ENCODE assay signal across 17 cellular contexts in the genomic region with DNA sequence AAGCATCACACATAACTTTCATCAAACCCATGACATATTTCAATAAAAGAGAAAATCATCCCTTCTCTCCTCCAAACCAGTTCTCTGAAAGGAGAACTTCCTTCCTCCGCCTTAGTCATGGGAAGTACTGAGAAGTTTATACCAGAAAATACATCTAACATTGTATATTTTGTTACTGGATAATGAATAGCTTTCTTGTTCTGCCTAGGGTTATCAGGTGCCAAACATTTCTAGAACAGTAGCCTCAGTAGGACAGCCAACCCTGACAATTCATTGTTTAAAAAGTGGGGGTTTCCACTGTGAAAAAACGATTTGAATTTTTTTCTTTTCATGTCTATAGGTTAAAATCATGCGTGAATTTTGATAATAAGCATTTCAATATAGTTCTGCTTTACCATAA. TPM values are rescaled to one million over a fixed set of nuclear protein-coding genes. Genes with fewer than 3 reads are reported as not detected.
A peak's percentile ranks its signal among the peaks of the same experiment; 100 is the strongest.
DNase-seq lines count a peak whose midpoint lies in the region; ATAC-seq, FAIRE-seq and TF ChIP-seq lines count a peak whose summit lies in the region.
"Had no signal": no experiment of that assay in that cellular context is flagged by ENCODE, and none has a peak within 500 bp of the region (broad histone marks: within the 10 kb centered on the region; RNA-seq: fewer than 3 reads in every experiment).

No MANE protein-coding gene starts in this region.

- SMC1A ChIA-PET in GM12878 (lab: Charles Lee; ENCODE audit: uncharacterized antibody, unreplicated experiment): interaction anchor here (7.8 kb wide), 1 partner anchor 73 kb away, joined by 62 read pairs; no protein-coding TSS in a partner anchor

- no peak for TF ChIP-seq RAD21 in GM12878 (IDR thresholded peaks at IDR 0.05; ENCODE audit: insufficient read depth, low read depth, low read length)

- no peak for TF ChIP-seq CTCF in GM12878 (IDR thresholded peaks at IDR 0.05 in 2 of 3, conservative IDR thresholded peaks at IDR 0.05 in 1 of 3; ENCODE audit: control insufficient read depth in 2 of 3, extremely low read depth in 1 of 3, insufficient read depth in 1 of 3, low read depth in 3 of 3, low read length in 3 of 3)
- TF ChIP-seq CTCF in coronary artery (IDR thresholded peaks at IDR 0.05): no peak

- CTCF ChIA-PET in GM12878 (lab: Yijun Ruan, JAX): interaction anchor here (1.4 to 3.9 kb wide), 3 partner anchors 72 to 196 kb away, joined by 4 to 17 read pairs (median 10); no protein-coding TSS in a partner anchor

- no peak for DNase-seq in GM23248
- no peak for DNase-seq in GM12878 (ENCODE audit: low read depth, low spot score)
- DNase-seq in medulla oblongata (ENCODE audit: extremely low spot score): peak; percentile 42
- no peak for DNase-seq in HPDE6-E6E7 (ENCODE audit: extremely low spot score)
- no peak for DNase-seq in coronary artery (ENCODE audit: low spot score)
- DNase-seq: 8988T; ACHN; CD4-positive, CD25-positive, alpha-beta regulatory T cell; DMS79 treated with DMSO at 0.1 percent for 48 hours; EL; H7 had no signal

- H3K4me1 ChIP-seq in ACC112 (ENCODE audit: control insufficient read depth, insufficient read depth, low read length, unreplicated experiment): peaks cover 34% of the 10 kb centered on the region
- H3K4me1 ChIP-seq in GM23248 (ENCODE audit: insufficient read depth): peaks cover 19% of the 10 kb centered on the region
- no peaks in the 10 kb centered on the region for H3K4me1 ChIP-seq in GM12878 (ENCODE audit: control insufficient read depth, insufficient read depth, low read length)

- H4K20me1 ChIP-seq in GM23248 (ENCODE audit: insufficient read depth) (no peaks in the 10 kb centered on the region), GM12878 (ENCODE audit: control insufficient read depth, insufficient read depth) (no peaks in the 10 kb centered on the region)
- H4K20me1 ChIP-seq: BLaER1 treated with 17β-estradiol and CSF1 and Interleukin-3, amounts not matched to agents 10 nM and 100 nM had no signal

- ATAC-seq in GM12878: peak; percentile 76
- no peak for ATAC-seq in GM21723 (IDR thresholded peaks at IDR 0.05; ENCODE audit: unreplicated experiment)
- ATAC-seq: GM23338 had no signal

- H2AFZ ChIP-seq in ACC112 (ENCODE audit: low read length, unreplicated experiment) (peak overlapping the region; percentile 12), GM23248 (0 out of 2 replicates have a peak overlapping the region, but pooled peaks have one; percentile 7), GM12878 (ENCODE audit: control insufficient read depth, low read depth, low read length) (no peak overlapping the region)
- H2AFZ ChIP-seq: GM23338 had no signal

- H3K36me3 ChIP-seq in ACC112 (ENCODE audit: insufficient read depth, low read length): no peaks in the 10 kb centered on the region
- H3K36me3 ChIP-seq in GM23248 (ENCODE audit: low read depth): no peaks in the 10 kb centered on the region
- H3K36me3 ChIP-seq in GM12878 (ENCODE audit: control insufficient read depth in 2 of 2, insufficient read depth in 2 of 2, low read length in 1 of 2): no peaks in the 10 kb centered on the region
- H3K36me3 ChIP-seq: BLaER1 treated with 17β-estradiol and CSF1 and Interleukin-3, amounts not matched to agents 10 nM and 100 nM had no signal

- H3K27me3 ChIP-seq in ACC112 (ENCODE audit: insufficient read depth, low read length) (no peaks in the 10 kb centered on the region), GM23248 (replicated peaks; ENCODE audit: insufficient read depth) (no peaks in the 10 kb centered on the region), GM12878 (replicated peaks in 1 of 2; ENCODE audit: control insufficient read depth in 2 of 2, insufficient read depth in 2 of 2, low read length in 1 of 2) (no peaks in the 10 kb centered on the region)
- H3K27me3 ChIP-seq: BLaER1 treated with 17β-estradiol and CSF1 and Interleukin-3, amounts not matched to agents 10 nM and 100 nM had no signal

- peaks cover 6% of the 10 kb centered on the region for H3F3A ChIP-seq in GM23248 (ENCODE audit: insufficient read depth)

- no peaks in the 10 kb centered on the region for H3K79me2 ChIP-seq in ACC112 (ENCODE audit: control insufficient read depth, insufficient read depth, low read length, unreplicated experiment)
- H3K79me2 ChIP-seq in GM23248 (ENCODE audit: insufficient read depth): no peaks in the 10 kb centered on the region
- H3K79me2 ChIP-seq in GM12878 (ENCODE audit: control insufficient read depth, insufficient read depth, low read length): no peaks in the 10 kb centered on the region

- peak; percentile 44 for FAIRE-seq in GM12878 (lab: Jason Lieb, UNC)
- FAIRE-seq: G401.6, GM12892 had no signal

- H3K9ac ChIP-seq in GM23248 (no peak overlapping the region), GM12878 (ENCODE audit: control insufficient read depth, insufficient read depth, low read length) (no peak overlapping the region)
- H3K9ac ChIP-seq: BLaER1 treated with 17β-estradiol and CSF1 and Interleukin-3, amounts not matched to agents 10 nM and 100 nM had no signal

- no peaks in the 10 kb centered on the region for H3K9me2 ChIP-seq in GM23248 (ENCODE audit: insufficient read depth)

- H3K9me3 ChIP-seq in GM23248 (ENCODE audit: low read depth) (no peaks in the 10 kb centered on the region), GM12878 (replicated peaks; ENCODE audit: control insufficient read depth, insufficient read depth, low read length) (no peaks in the 10 kb centered on the region; the same call in 2 of the 3 replicates)

- in situ Hi-C loops in GM23248 (cut with MboI): no loop called here
- in situ Hi-C loops in GM12878 (cut with MboI): no loop called here

- no peak for TF ChIP-seq POLR2A in GM12878 (IDR thresholded peaks at IDR 0.05; ENCODE audit: low read depth, low read length)

- POLR2A ChIA-PET in GM12878 (lab: Charles Lee): interaction anchor here (1.4 kb wide), 1 partner anchor 12 kb away, joined by 3 read pairs; no protein-coding TSS in a partner anchor

- no peak overlapping the region for H3K4me2 ChIP-seq in GM23248 (ENCODE audit: unreplicated experiment)
- no peak overlapping the region for H3K4me2 ChIP-seq in GM12878 (ENCODE audit: control insufficient read depth, insufficient read depth)
- H3K4me2 ChIP-seq: BLaER1 treated with 17β-estradiol and CSF1 and Interleukin-3, amounts not matched to agents 10 nM and 100 nM; GM23338 had no signal

- RAD21 ChIA-PET in GM12878 (lab: Charles Lee; ENCODE audit: unreplicated experiment): interaction anchor here (1.1 to 3.2 kb wide), 2 partner anchors 71 to 89 kb away, joined by 3 to 12 read pairs; no protein-coding TSS in a partner anchor

- no peak overlapping the region for H3K4me3 ChIP-seq in ACC112 (ENCODE audit: low read depth, low read length)
- H3K4me3 ChIP-seq in GM23248: no peak overlapping the region
- H3K4me3 ChIP-seq in GM12878: no peak overlapping the region
- no peak overlapping the region for H3K4me3 ChIP-seq in coronary artery
- H3K4me3 ChIP-seq: BLaER1 treated with 17β-estradiol and CSF1 and Interleukin-3, amounts not matched to agents 10 nM and 100 nM; GM23338 had no signal

- BruUV-seq in GM12878 (replicated peaks; lab: Mats Ljungman, UMichigan): no TSS peak

- intact Hi-C loops in GM12878 (cut with micrococcal nuclease; ENCODE audit: unreplicated experiment): loop anchor here (5.0 to 10.0 kb wide), 2 partner anchors 373 to 451 kb away; no protein-coding TSS in a partner anchor

- no peak overlapping the region for H3K27ac ChIP-seq in ACC112 (ENCODE audit: low read depth, low read length)
- H3K27ac ChIP-seq in GM23248: no peak overlapping the region
- no peak overlapping the region for H3K27ac ChIP-seq in GM12878 (ENCODE audit: control insufficient read depth, insufficient read depth)
- H3K27ac ChIP-seq in coronary artery: no peak overlapping the region
- H3K27ac ChIP-seq: BLaER1 treated with 17β-estradiol and CSF1 and Interleukin-3, amounts not matched to agents 10 nM and 100 nM had no signal

- 60 to 69% methylated on average over 3 of the region's 3 CpGs for WGBS in GM23248 (ENCODE audit: low coverage in 1 of 2, low lambda C conversion rate in 2 of 2, missing lambda C conversion rate in 2 of 2), 2 experiments
- 39% methylated on average over 3 of the region's 3 CpGs for WGBS in GM12878 (ENCODE audit: insufficient coverage, insufficient replicate concordance, low lambda C conversion rate, missing lambda C conversion rate)

- no peak for TF ChIP-seq EP300 in GM12878 (IDR thresholded peaks at IDR 0.05; ENCODE audit: borderline replicate concordance in 1 of 2, control insufficient read depth in 1 of 2, low read depth in 2 of 2, low read length in 2 of 2)

RNA-seq across cellular contexts. Expression of a gene that starts 16.0 kb away (rescaled TPM):
- under 0.01 and 2.1 TPM in 2 replicates for total RNA-seq in GM23248 (2014; rRNA removed; shearing (Covaris generic))
- polyA plus RNA-seq in GM23248 (2016; fragmentation: Nextera tagmentation; extraction: Ambion mirVana) (0.81 and 1.1 TPM in 2 replicates), GM12878 (2011; rRNA removed) (0.12 TPM in 1 of 2 replicates, not detected in the other), GM12878 (2014; fragmentation: Illumina TruSeq; extraction: Trizol) (not detected in 2 replicates), GM12878 (2014; fragmentation: Nextera tagmentation; extraction: Ambion mirVana) (under 1 TPM in 1 of 2 experiments, not detected in 1; 0.04 TPM), GM12878 (2014; rRNA removed) (not detected in 2 replicates), GM12878 (2016; fragmentation: Nextera tagmentation; extraction: Ambion mirVana) (not detected)
- 0.19 and 0.29 TPM in 2 replicates for total RNA-seq in GM12878 (2013; cell fraction: nucleolus; rRNA removed)
- total RNA-seq in GM12878 (2014; rRNA removed) (not detected in 2 replicates), GM12878 (2014; rRNA removed; fragmentation: Illumina TruSeq; extraction: Trizol) (not detected in 2 replicates), GM12878 (2021) (not detected in 2 replicates)
- polyA plus RNA-seq in GM12878 (2011; ENCODE audit: low read depth): not detected
- polyA plus RNA-seq in GM12878 (2011; cell fraction: cytosol; rRNA removed): not detected in 2 replicates
- polyA plus RNA-seq in GM12878 (2011; cell fraction: nucleus; rRNA removed): 0.04 TPM in 1 of 2 replicates, not detected in the other
- polyA plus RNA-seq in GM12878 (2012): not detected in 2 replicates
- polyA minus RNA-seq in GM12878 (2011; rRNA and poly(A)+ RNA removed): not detected in 2 replicates
- polyA minus RNA-seq in GM12878 (2011; cell fraction: cytosol; rRNA and poly(A)+ RNA removed): not detected in 2 replicates
- polyA minus RNA-seq in GM12878 (2011; cell fraction: nucleus; rRNA and poly(A)+ RNA removed): not detected in 2 replicates
- total RNA-seq: CD4-positive, CD25-positive, alpha-beta regulatory T cell had no signal
- polyA plus RNA-seq: CD4-positive, CD25-positive, alpha-beta regulatory T cell had no signal

RNA-seq across cellular contexts. Expression of a gene that starts 41.8 kb away (rescaled TPM):
- total RNA-seq in GM23248 (2014; rRNA removed; shearing (Covaris generic)): not detected in 2 replicates
- polyA plus RNA-seq in GM23248 (2016; fragmentation: Nextera tagmentation; extraction: Ambion mirVana) (not detected in 2 replicates), GM12878 (2011; rRNA removed) (27.4 and 39.2 TPM in 2 replicates), GM12878 (2014; fragmentation: Illumina TruSeq; extraction: Trizol) (10.8 and 14.8 TPM in 2 replicates), GM12878 (2014; fragmentation: Nextera tagmentation; extraction: Ambion mirVana) (10 to 100 TPM; 26.3 to 35.7 TPM), GM12878 (2014; rRNA removed) (7.6 and 8.3 TPM in 2 replicates), GM12878 (2016; fragmentation: Nextera tagmentation; extraction: Ambion mirVana) (10 to 100 TPM; 19.7 to 19.8 TPM)
- 16.3 and 19.7 TPM in 2 replicates for total RNA-seq in GM12878 (2013; cell fraction: nucleolus; rRNA removed)
- total RNA-seq in GM12878 (2014; rRNA removed) (6.9 and 9.1 TPM in 2 replicates), GM12878 (2014; rRNA removed; fragmentation: Illumina TruSeq; extraction: Trizol) (11.4 and 12.6 TPM in 2 replicates), GM12878 (2021) (5.5 and 6.6 TPM in 2 replicates)
- 0.89 TPM for polyA plus RNA-seq in GM12878 (2011; ENCODE audit: low read depth)
- 7.6 and 8.2 TPM in 2 replicates for polyA plus RNA-seq in GM12878 (2011; cell fraction: cytosol; rRNA removed)
- polyA plus RNA-seq in GM12878 (2011; cell fraction: nucleus; rRNA removed): 8.2 and 9.0 TPM in 2 replicates
- polyA plus RNA-seq in GM12878 (2012): 1.7 and 2.6 TPM in 2 replicates
- 7.2 and 10.2 TPM in 2 replicates for polyA minus RNA-seq in GM12878 (2011; rRNA and poly(A)+ RNA removed)
- 4.8 and 8.3 TPM in 2 replicates for polyA minus RNA-seq in GM12878 (2011; cell fraction: cytosol; rRNA and poly(A)+ RNA removed)
- polyA minus RNA-seq in GM12878 (2011; cell fraction: nucleus; rRNA and poly(A)+ RNA removed): 2.7 and 3.2 TPM in 2 replicates
- total RNA-seq: GM23338, H7 had no signal
- polyA plus RNA-seq: GM23338 had no signal
